7 cellular contexts compared by ENCODE assay signal in the genomic region with DNA sequence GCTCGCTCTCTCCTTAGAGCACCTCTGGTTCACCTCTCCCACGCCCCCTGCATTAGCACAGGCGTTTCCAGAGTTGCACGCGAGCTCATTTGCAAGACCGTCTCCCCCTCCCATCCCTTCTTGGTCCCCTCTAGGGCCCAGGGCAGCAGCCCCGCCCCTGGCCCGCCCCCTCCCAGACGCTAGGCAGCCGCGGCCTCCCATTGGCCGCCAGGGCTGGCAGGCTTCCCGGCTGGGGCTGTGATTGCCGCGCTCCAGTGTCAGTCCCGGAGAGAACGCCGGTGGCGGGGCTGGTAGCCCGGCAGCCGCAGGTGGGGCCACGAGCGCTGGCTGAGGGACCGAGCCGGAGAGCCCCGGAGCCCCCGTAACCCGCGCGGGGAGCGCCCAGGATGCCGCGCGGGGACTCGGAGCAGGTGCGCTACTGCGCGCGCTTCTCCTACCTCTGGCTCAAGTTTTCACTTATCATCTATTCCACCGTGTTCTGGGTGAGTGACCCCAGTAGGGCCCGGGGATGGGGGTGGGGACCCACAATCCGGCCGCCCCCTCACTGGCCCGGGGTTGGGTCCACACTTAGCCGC. TPM values are rescaled to one million over a fixed set of nuclear protein-coding genes. Genes with fewer than 3 reads are reported as not detected.
DNase-seq lines count a peak whose midpoint lies in the region; ATAC-seq and TF ChIP-seq lines count a peak whose summit lies in the region.

A gene (plus strand): TSS at position 257 of the 575 bp plus-strand sequence. CDS start 130 bp downstream, at position 387.

- CTCF ChIA-PET in activated CD4-positive, alpha-beta memory T cell treated with anti-CD3 and anti-CD28 coated beads for 36 hours (lab: Charles Lee): interaction anchor here (0.9 to 3.4 kb wide), 6 partner anchors 13 to 57 kb away, joined by 3 to 19 read pairs (median 4); no protein-coding TSS in a partner anchor

- H3K4me1 ChIP-seq in right lobe of liver: peaks cover 0 to 9% (median 0%) of the 10 kb centered on the region in 4 donors

- no peaks in the 10 kb centered on the region for H3K9me3 Mint-ChIP-seq in activated CD4-positive, alpha-beta memory T cell treated with anti-CD3 and anti-CD28 coated beads for 36 hours

- TF ChIP-seq POLR2A in right lobe of liver (IDR thresholded peaks at IDR 0.05): peak; percentile 50

- intact Hi-C loops in activated CD4-positive, alpha-beta memory T cell treated with anti-CD3 and anti-CD28 coated beads for 36 hours (cut with micrococcal nuclease): loop anchor here (5.0 kb wide), 1 partner anchor 56 kb away; no protein-coding TSS in a partner anchor
- intact Hi-C loops in dorsolateral prefrontal cortex (cut with DNase I) (loop anchor here (2.0 to 5.0 kb wide), 3 partner anchors 41 to 52 kb away; no protein-coding TSS in a partner anchor), right lobe of liver (cut with DNase I) (no loop called here)

- H3K4me3 ChIP-seq in dorsolateral prefrontal cortex (peak within 1 kb of the TSS; percentile 69 to 100 (median 92)), right lobe of liver (peak within 1 kb of the TSS; percentile 50 to 65 (median 62))

- TF ChIP-seq CTCF in dorsolateral prefrontal cortex (IDR thresholded peaks at IDR 0.05 in 54 of 56, conservative IDR thresholded peaks at IDR 0.05 in 2 of 56; ENCODE audit: low read depth in 1 of 56, partially characterized antibody in 56 of 56) (peak in 38 of 56 donors; percentile 10 to 59 (median 34)), right lobe of liver (IDR thresholded peaks at IDR 0.05) (no peak)

- DNase-seq in NCI-H510A treated with DMSO at 0.1 percent for 48 hours (lab: John Stamatoyannopoulos, UW) (peak; percentile 86), dorsolateral prefrontal cortex (peak; percentile 91 to 97 (median 94)), right lobe of liver (peak; percentile 85 to 89 (median 88))
- DNase-seq in activated CD4-positive, alpha-beta memory T cell treated with anti-CD3 and anti-CD28 coated beads for 36 hours: peak; percentile 88
- peak; percentile 69 to 79 for DNase-seq in stimulated activated CD4-positive, alpha-beta T cell treated with anti-CD3 and anti-CD28 coated beads, Interleukin-2, amount 100 ng/mL, for 48 hours

- H3K27me3 ChIP-seq in dorsolateral prefrontal cortex (no peaks in the 10 kb centered on the region), right lobe of liver (no peaks in the 10 kb centered on the region)

- H3K36me3 ChIP-seq in right lobe of liver: no peaks in the 10 kb centered on the region

- no peak within 1 kb of the TSS for H3K27ac Mint-ChIP-seq in activated CD4-positive, alpha-beta memory T cell treated with anti-CD3 and anti-CD28 coated beads for 36 hours

- POLR2A ChIA-PET in activated CD4-positive, alpha-beta memory T cell treated with anti-CD3 and anti-CD28 coated beads for 36 hours (lab: Charles Lee): interaction anchor here (1.0 kb wide), 1 partner anchor 10 kb away, joined by 3 read pairs; no protein-coding TSS in a partner anchor

- ATAC-seq in GM18867 (IDR thresholded peaks at IDR 0.05; ENCODE audit: unreplicated experiment): peak; percentile 89
- ATAC-seq in HG03175 (IDR thresholded peaks at IDR 0.05; ENCODE audit: unreplicated experiment): peak; percentile 80
- peak; percentile 84 to 95 (median 88) for ATAC-seq in right lobe of liver

- H3K9me3 ChIP-seq in right lobe of liver: no peaks in the 10 kb centered on the region

- no peaks in the 10 kb centered on the region for H3K36me3 Mint-ChIP-seq in activated CD4-positive, alpha-beta memory T cell treated with anti-CD3 and anti-CD28 coated beads for 36 hours

- H3K27ac ChIP-seq in dorsolateral prefrontal cortex (peak within 1 kb of the TSS in 58 of 59 donors; percentile 29 to 97 (median 82)), right lobe of liver (peak within 1 kb of the TSS in 2 of 3 donors; percentile 24 to 43)

- H3K27me3 Mint-ChIP-seq in activated CD4-positive, alpha-beta memory T cell treated with anti-CD3 and anti-CD28 coated beads for 36 hours: no peaks in the 10 kb centered on the region

- peaks cover 14% of the 10 kb centered on the region for H3K4me1 Mint-ChIP-seq in activated CD4-positive, alpha-beta memory T cell treated with anti-CD3 and anti-CD28 coated beads for 36 hours (ENCODE audit: low read depth)

- H3K4me3 Mint-ChIP-seq in activated CD4-positive, alpha-beta memory T cell treated with anti-CD3 and anti-CD28 coated beads for 36 hours: peak within 1 kb of the TSS; percentile 82

- 9% methylated on average over 6 of the region's 45 CpGs for WGBS in right lobe of liver (ENCODE audit: insufficient coverage, low coverage, low lambda C conversion rate, missing lambda C conversion rate)

RNA-seq across cellular contexts. Expression of the gene that starts here (rescaled TPM):
- total RNA-seq in activated CD4-positive, alpha-beta memory T cell treated with anti-CD3 and anti-CD28 coated beads for 36 hours: 1 to 10 TPM; 2.5 to 3.1 TPM
- total RNA-seq in dorsolateral prefrontal cortex: 100 to 1,000 TPM in 10 of 120 experiments, 10 to 100 TPM in 109, 1 to 10 TPM in 1; 8.7 to 188 (median 44.2) TPM
- total RNA-seq in right lobe of liver: 1 to 10 TPM; 2.3 to 8.3 (median 3.3) TPM

Comparison
In these comparisons a context has a peak if more than half of its experiments do, and no peak if none do; other contexts are left out.
1. Peak in every context shown above with its lines: DNase-seq, ATAC-seq, H3K4me3 ChIP-seq and H3K27ac ChIP-seq.
2. CTCF ChIP-seq: peak in dorsolateral prefrontal cortex (38 of 56); none in right lobe of liver (0 of 4).
3. intact Hi-C loops: an anchor here in activated CD4-positive, alpha-beta memory T cell treated with anti-CD3 and anti-CD28 coated beads for 36 hours (5.0 kb wide) and dorsolateral prefrontal cortex (2.0 to 5.0 kb wide); none called in right lobe of liver.